In the genomic region with DNA sequence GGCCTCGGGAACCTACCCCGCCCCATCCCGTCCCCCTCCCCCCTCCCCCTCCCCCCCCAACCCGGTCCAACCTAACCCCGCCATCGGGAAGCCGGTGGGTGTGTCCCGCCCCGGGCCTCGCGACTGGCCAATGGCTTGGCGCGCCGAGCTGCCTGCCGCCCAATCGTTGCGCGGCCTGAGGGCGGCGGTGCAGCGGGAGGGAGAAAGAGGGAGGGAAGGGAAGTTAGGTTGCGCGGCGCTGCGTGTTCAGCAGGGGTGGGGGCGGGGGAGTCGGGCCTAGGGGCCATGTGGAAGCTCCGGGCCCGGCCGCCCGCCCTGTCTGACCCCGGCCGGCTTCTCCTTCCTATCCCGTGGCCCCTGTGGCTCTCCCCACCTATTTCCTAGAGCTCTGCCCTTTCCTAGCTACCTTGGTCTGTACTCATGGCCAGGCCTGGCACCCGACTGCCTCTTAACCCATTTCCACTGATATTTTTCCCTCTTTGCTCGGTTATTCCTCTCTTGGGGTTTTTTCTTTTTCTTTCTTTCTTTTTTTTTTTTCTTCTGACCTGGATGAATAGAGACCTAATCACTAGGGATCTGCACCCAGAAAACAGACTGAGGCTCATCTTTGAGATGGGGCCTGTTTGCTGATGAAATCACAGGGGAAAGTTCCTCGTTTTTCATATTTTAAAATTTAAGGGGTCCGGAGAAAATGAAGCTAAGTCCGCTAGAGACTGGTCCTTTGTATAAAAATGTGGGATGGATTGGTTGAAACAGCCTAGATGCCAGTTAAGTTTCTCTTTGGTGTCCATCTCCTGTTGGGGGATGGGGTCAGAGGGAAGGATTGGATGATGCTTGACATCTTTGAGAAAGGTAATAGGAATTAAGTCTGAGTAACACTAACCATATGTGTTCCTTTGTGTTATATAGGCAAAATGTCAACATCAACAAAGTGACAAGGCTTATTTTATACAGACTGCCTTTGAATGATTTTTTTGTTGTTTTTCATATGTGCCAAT, we compare ENCODE assay signal across 8 cellular contexts. TPM values are rescaled to one million over a fixed set of nuclear protein-coding genes. Genes with fewer than 3 reads are reported as not detected.
DNase-seq lines count a peak whose midpoint lies in the region; ATAC-seq and TF ChIP-seq lines count a peak whose summit lies in the region.

No MANE protein-coding gene starts in this region.

- no peaks in the 10 kb centered on the region for H3K9me3 ChIP-seq in liver (ENCODE audit: control insufficient read depth in 4 of 4, low read length in 3 of 4)

- no peak for TF ChIP-seq RAD21 in liver (IDR thresholded peaks at IDR 0.05)

- H3K36me3 ChIP-seq in liver (ENCODE audit: control insufficient read depth in 4 of 4, insufficient read depth in 3 of 4, low read depth in 1 of 4, low read length in 3 of 4): peaks cover 2 to 21% (median 12%) of the 10 kb centered on the region in 4 donors

- H3K27ac ChIP-seq in liver (ENCODE audit: low read depth in 1 of 2, low read length in 2 of 2): peak overlapping the region; percentile 80 to 89

- H3K4me1 ChIP-seq in liver (ENCODE audit: control insufficient read depth in 4 of 4, insufficient read depth in 4 of 4, low read length in 3 of 4): peaks cover 4 to 50% (median 44%) of the 10 kb centered on the region in 4 donors

- H3K4me3 ChIP-seq in liver (ENCODE audit: low read depth in 1 of 3, low read length in 3 of 3): peak overlapping the region; percentile 12 to 86 (median 82)

- no peaks in the 10 kb centered on the region for H3K27me3 ChIP-seq in liver (ENCODE audit: control insufficient read depth in 4 of 4, insufficient read depth in 4 of 4, low read length in 3 of 4)

- peak overlapping the region; percentile 40 to 85 for H3K9ac ChIP-seq in liver (ENCODE audit: low read depth in 1 of 2, low read length in 2 of 2)

- TF ChIP-seq CTCF in liver (IDR thresholded peaks at IDR 0.05; ENCODE audit: low read depth, low read length, missing input control): no peak

- ATAC-seq in HG03521 (IDR thresholded peaks at IDR 0.05; ENCODE audit: unreplicated experiment): peak; percentile 49

- DNase-seq in Ammon's horn (ENCODE audit: low spot score) (peak; percentile 98), GM19240 (ENCODE audit: insufficient read length, low spot score) (peak; percentile 67), NCI-H69 (lab: John Stamatoyannopoulos, UW) (peak; percentile 99), dermis blood vessel endothelial cell (peak; percentile 98)
- DNase-seq in activated CD4-positive, alpha-beta T cell treated with anti-CD3 and anti-CD28 coated beads, Interleukin-2, amount 50 U/mL, for 4 hours: peak; percentile 90 to 94
- peak; percentile 92 for DNase-seq in stimulated activated CD4-positive, alpha-beta T cell treated with anti-CD3 and anti-CD28 coated beads, Interleukin-2, amount 100 ng/mL, for 48 hours

- 1% methylated on average over 39 of the region's 39 CpGs for WGBS in liver

TF ChIP-seq in liver, 16 proteins besides CTCF, POLR2A, EP300 and RAD21:
- TF ChIP-seq GABPA (IDR thresholded peaks at IDR 0.05 in 1 of 2, conservative IDR thresholded peaks at IDR 0.05 in 1 of 2) (peak in 1 of 2 donors; percentile 54), SP1 (IDR thresholded peaks at IDR 0.05) (peak; percentile 65), RXRA (IDR thresholded peaks at IDR 0.05) (no peak), EGR1 (IDR thresholded peaks at IDR 0.05; ENCODE audit: low read depth in 2 of 2) (no peak)

RNA-seq across cellular contexts. Expression of a gene that starts 1.1 kb away (rescaled TPM):
- total RNA-seq in dermis blood vessel endothelial cell (394 and 596 TPM in 2 replicates), liver (100 to 1,000 TPM; 111 to 114 TPM)
- polyA plus RNA-seq in liver: 10 to 100 TPM; 27.6 to 39.5 TPM

RNA-seq across cellular contexts. Expression of a gene that starts 43.1 kb away (rescaled TPM):
- 14.8 and 20.2 TPM in 2 replicates for total RNA-seq in dermis blood vessel endothelial cell
- 1 to 10 TPM; 1.4 to 1.5 TPM for total RNA-seq in liver
- polyA plus RNA-seq in liver: 1 to 10 TPM in 1 of 2 donors, under 1 TPM in 1; 0.25 to 2.0 TPM

Comparison
In these comparisons a context has a peak if more than half of its experiments do, and no peak if none do; other contexts are left out.
1. Peak in every context shown above with its lines: DNase-seq, ATAC-seq, H3K4me3 ChIP-seq and H3K27ac ChIP-seq.